Comparison of ENCODE assay signal across 8 cellular contexts in genomic region chr6:42727084-42727601, GRCh38. TPM values are rescaled to one million over a fixed set of nuclear protein-coding genes. Genes with fewer than 3 reads are reported as not detected.
DNase-seq lines count a peak whose midpoint lies in the region; ATAC-seq, FAIRE-seq and TF ChIP-seq lines count a peak whose summit lies in the region.

No MANE protein-coding gene starts in this region.

- peak overlapping the region; percentile 68 for H3K9ac ChIP-seq in fibroblast of lung (ENCODE audit: insufficient read depth, low read length)

- peak overlapping the region; percentile 84 for H3K27ac ChIP-seq in fibroblast of lung (ENCODE audit: insufficient read depth, low read length)

- no peaks in the 10 kb centered on the region for H4K20me1 ChIP-seq in fibroblast of lung (ENCODE audit: control insufficient read depth, extremely low read depth, insufficient read depth, low read length)

- H3K9me3 Mint-ChIP-seq in activated B cell treated with CpG ODN at 0.5 μM for 24 hours, result no peaks in the 10 kb centered on the region

- no peaks in the 10 kb centered on the region for H3K79me2 ChIP-seq in fibroblast of lung (ENCODE audit: control insufficient read depth, insufficient read depth, low read length)

- no peaks in the 10 kb centered on the region for H3K27me3 ChIP-seq in fibroblast of lung (ENCODE audit: control insufficient read depth, insufficient read depth, low read length)

- CTCF ChIA-PET in activated B cell treated with CpG ODN at 0.5 μM for 24 hours (lab: Charles Lee), result interaction anchor here (0.6 to 4.8 kb wide), 10 partner anchors 19 to 267 kb away, joined by 3 to 68 read pairs (median 4); partner anchors contain the start of gene TBCC

- peak overlapping the region; percentile 12 to 72 (median 42) for H3K4me3 ChIP-seq in fibroblast of lung (replicated peaks in 1 of 4; ENCODE audit: control extremely low read depth in 1 of 4, insufficient read depth in 1 of 4, low read depth in 3 of 4, low read length in 4 of 4)

- intact Hi-C loops in activated B cell treated with CpG ODN at 0.5 μM for 24 hours (cut with micrococcal nuclease), result loop anchor here (2.0 to 5.0 kb wide), 3 partner anchors 35 to 285 kb away; partner anchors contain the start of genes KLHDC3 and MEA1

- DNase-seq in activated B cell treated with CpG ODN at 0.5 μM for 24 hours (peak; percentile 40), fibroblast of lung (ENCODE audit: low read depth in 2 of 2) (peak; percentile 16 to 47), pons (ENCODE audit: low spot score) (peak; percentile 5), NCI-H69 (lab: John Stamatoyannopoulos, UW) (no peak), NCI-H1694 (lab: John Stamatoyannopoulos, UW) (no peak), NCI-H1105 treated with DMSO at 0.1 percent for 48 hours (lab: John Stamatoyannopoulos, UW) (no peak), GM19239 (ENCODE audit: insufficient read length, low spot score) (no peak)

- POLR2A ChIA-PET in activated B cell treated with CpG ODN at 0.5 μM for 24 hours (lab: Charles Lee), result interaction anchor here (0.6 to 5.6 kb wide), 16 partner anchors 19 to 893 kb away, joined by 3 to 109 read pairs (median 6); partner anchors contain the start of genes BICRAL, CNPY3, KLC4 and MRPL2

- peak overlapping the region; percentile 79 for H3K4me2 ChIP-seq in fibroblast of lung (ENCODE audit: extremely low read depth, insufficient read depth, low read length)

- no peaks in the 10 kb centered on the region for H3K27me3 Mint-ChIP-seq in activated B cell treated with CpG ODN at 0.5 μM for 24 hours

- H3K4me3 Mint-ChIP-seq in activated B cell treated with CpG ODN at 0.5 μM for 24 hours, result peak overlapping the region; percentile 89

- H2AFZ ChIP-seq in fibroblast of lung (ENCODE audit: low read length), result peak overlapping the region; percentile 86

- H3K9me3 ChIP-seq in fibroblast of lung (ENCODE audit: control insufficient read depth, insufficient read depth, low read depth, low read length), result no peaks in the 10 kb centered on the region

- peaks cover 2% of the 10 kb centered on the region for H3K36me3 Mint-ChIP-seq in activated B cell treated with CpG ODN at 0.5 μM for 24 hours (ENCODE audit: low read depth)

- FAIRE-seq in GM19239 (lab: Jason Lieb, UNC), result no peak

- TF ChIP-seq CTCF in activated B cell treated with CpG ODN at 0.5 μM for 24 hours (IDR thresholded peaks at IDR 0.05) (no peak), fibroblast of lung (conservative IDR thresholded peaks at IDR 0.05 in 1 of 2, IDR thresholded peaks at IDR 0.05 in 1 of 2; ENCODE audit: low read depth in 1 of 2, low read length in 2 of 2) (no peak)

- peaks cover 3% of the 10 kb centered on the region for H3K4me1 ChIP-seq in fibroblast of lung (ENCODE audit: control insufficient read depth, extremely low read depth, insufficient read depth, low read length)

- ATAC-seq in GM21360 (IDR thresholded peaks at IDR 0.05; ENCODE audit: unreplicated experiment), result peak; percentile 12
- no peak for ATAC-seq in activated B cell treated with CpG ODN at 0.5 μM for 24 hours (ENCODE audit: low read depth)

- H3K27ac Mint-ChIP-seq in activated B cell treated with CpG ODN at 0.5 μM for 24 hours, result peak overlapping the region; percentile 96

- no peaks in the 10 kb centered on the region for H3K36me3 ChIP-seq in fibroblast of lung (ENCODE audit: control insufficient read depth, insufficient read depth, low read length)

- H3K4me1 Mint-ChIP-seq in activated B cell treated with CpG ODN at 0.5 μM for 24 hours, result peaks cover 19% of the 10 kb centered on the region

RNA-seq across cellular contexts. Expression of gene PRPH2, which starts 4.7 kb away (rescaled TPM):
- total RNA-seq in activated B cell treated with CpG ODN at 0.5 μM for 24 hours (0.07 TPM in 1 of 2 replicates, not detected in the other), fibroblast of lung (5.1 and 8.6 TPM in 2 replicates)
- 4.0 and 6.3 TPM in 2 replicates for polyA plus RNA-seq in fibroblast of lung
- 3.0 and 4.4 TPM in 2 replicates for polyA plus RNA-seq in fibroblast of lung (2012)
- polyA minus RNA-seq in fibroblast of lung (ENCODE audit: low replicate concordance), result 8.0 and 10.1 TPM in 2 replicates

RNA-seq across cellular contexts. Expression of gene TBCC, which starts 18.8 kb away (rescaled TPM):
- total RNA-seq in activated B cell treated with CpG ODN at 0.5 μM for 24 hours, result 41.5 and 41.7 TPM in 2 replicates
- total RNA-seq in fibroblast of lung, result 50.0 and 50.6 TPM in 2 replicates
- 18.2 and 18.7 TPM in 2 replicates for polyA plus RNA-seq in fibroblast of lung
- 22.5 and 25.1 TPM in 2 replicates for polyA plus RNA-seq in fibroblast of lung (2012)
- polyA minus RNA-seq in fibroblast of lung (ENCODE audit: low replicate concordance), result 19.8 and 31.7 TPM in 2 replicates

RNA-seq across cellular contexts. Expression of gene BICRAL, which starts 54.7 kb away (rescaled TPM):
- 25.2 and 25.5 TPM in 2 replicates for total RNA-seq in activated B cell treated with CpG ODN at 0.5 μM for 24 hours
- total RNA-seq in fibroblast of lung, result 4.9 and 6.9 TPM in 2 replicates
- 10.2 and 11.5 TPM in 2 replicates for polyA plus RNA-seq in fibroblast of lung
- 3.5 and 4.6 TPM in 2 replicates for polyA plus RNA-seq in fibroblast of lung (2012)
- 9.2 and 10.1 TPM in 2 replicates for polyA minus RNA-seq in fibroblast of lung (ENCODE audit: low replicate concordance)

Comparison
In these comparisons a context has a peak if more than half of its experiments do, and no peak if none do; other contexts are left out.
1. DNase-seq: peak in activated B cell treated with CpG ODN at 0.5 μM for 24 hours (single experiment), fibroblast of lung (2 of 2) and pons (single experiment); none in NCI-H69 (single experiment), NCI-H1694 (single experiment), NCI-H1105 treated with DMSO at 0.1 percent for 48 hours (single experiment) and GM19239 (single experiment).